16 cellular contexts compared by ENCODE assay signal in genomic region chr5:40606077-40606765, GRCh38.
DNase-seq lines count a peak whose midpoint lies in the region; ATAC-seq and TF ChIP-seq lines count a peak whose summit lies in the region.
"Had no signal": no experiment of that assay in that cellular context is flagged by ENCODE, and none has a peak within 500 bp of the region (broad histone marks: within the 10 kb centered on the region; RNA-seq: fewer than 3 reads in every experiment).

No MANE protein-coding gene starts in this region.

- H3K4me3 Mint-ChIP-seq in stimulated activated naive B cell treated with anti-CD40 and anti-IgM and Interleukin-4, amounts not matched to agents 10 μg/mL and 1 μg/mL and 100 μg/mL, for 72 hours: peak overlapping the region; percentile 18 to 27

- peaks cover 0 to 3% of the 10 kb centered on the region in 2 donors for H3K36me3 Mint-ChIP-seq in stimulated activated naive B cell treated with anti-CD40 and anti-IgM and Interleukin-4, amounts not matched to agents 10 μg/mL and 1 μg/mL and 100 μg/mL, for 72 hours

- H3K9me3 Mint-ChIP-seq in stimulated activated naive B cell treated with anti-CD40 and anti-IgM and Interleukin-4, amounts not matched to agents 10 μg/mL and 1 μg/mL and 100 μg/mL, for 72 hours: peaks cover 3 to 8% of the 10 kb centered on the region in 2 donors

- no peaks in the 10 kb centered on the region for H3K36me3 ChIP-seq in heart right ventricle
- H3K36me3 ChIP-seq: right atrium auricular region had no signal

- peaks cover 26 to 57% of the 10 kb centered on the region in 2 donors for H3K4me1 Mint-ChIP-seq in stimulated activated naive B cell treated with anti-CD40 and anti-IgM and Interleukin-4, amounts not matched to agents 10 μg/mL and 1 μg/mL and 100 μg/mL, for 72 hours

- H3K9me3 ChIP-seq in heart right ventricle: no peaks in the 10 kb centered on the region
- H3K9me3 ChIP-seq: right atrium auricular region had no signal

- TF ChIP-seq CTCF in heart right ventricle (IDR thresholded peaks at IDR 0.05): no peak

- H3K27ac Mint-ChIP-seq in stimulated activated naive B cell treated with anti-CD40 and anti-IgM and Interleukin-4, amounts not matched to agents 10 μg/mL and 1 μg/mL and 100 μg/mL, for 72 hours: peak overlapping the region; percentile 74

- H3K4me3 ChIP-seq in heart right ventricle: peak overlapping the region in 1 of 10 donors; percentile 4
- H3K4me3 ChIP-seq: right atrium auricular region had no signal

- no peaks in the 10 kb centered on the region for H3K27me3 Mint-ChIP-seq in stimulated activated naive B cell treated with anti-CD40 and anti-IgM and Interleukin-4, amounts not matched to agents 10 μg/mL and 1 μg/mL and 100 μg/mL, for 72 hours

- H3K4me1 ChIP-seq in heart right ventricle: peaks cover 0 to 26% (median 5%) of the 10 kb centered on the region in 9 donors
- H3K4me1 ChIP-seq: right atrium auricular region had no signal

- peak; percentile 33 for DNase-seq in Right ventricle myocardium superior
- no peak for DNase-seq in heart right ventricle
- DNase-seq in NAMALWA (ENCODE audit: low spot score): peak; percentile 46
- peak; percentile 2 for DNase-seq in dermis blood vessel endothelial cell
- DNase-seq in stimulated activated naive B cell treated with anti-CD40 and anti-IgM and Interleukin-4, amounts not matched to agents 10 μg/mL and 1 μg/mL and 100 μg/mL, for 72 hours: no peak
- DNase-seq in NCI-H510A treated with DMSO at 0.1 percent for 48 hours (lab: John Stamatoyannopoulos, UW): no peak
- DNase-seq: activated CD4-positive, alpha-beta T cell treated with anti-CD3 and anti-CD28 coated beads for 1 hour; activated gamma-delta T cell treated with Interleukin-2 at 50 U/mL for 16 hours; islet precursor cell; Karpas-422; NCI-H2081 treated with DMSO at 0.1 percent for 48 hours; NK-92 treated with Interleukin-12 subunit alpha and Interleukin-12 subunit beta, amount 100 ng/mL, for 24 hours; stimulated activated CD4-positive, alpha-beta T cell treated with anti-CD3 and anti-CD28 coated beads, Interleukin-4, amount 100 ng/mL, for 24 hours had no signal

- intact Hi-C loops in Right ventricle myocardium superior (cut with DNase I) (no loop called here), heart right ventricle (cut with DNase I) (no loop called here)

- 59 to 70% methylated on average over 11 of the region's 11 CpGs for WGBS in heart right ventricle, 2 donors

- no peaks in the 10 kb centered on the region for H3K27me3 ChIP-seq in heart right ventricle
- H3K27me3 ChIP-seq: right atrium auricular region had no signal

- ATAC-seq in Right ventricle myocardium superior (ENCODE audit: poor library complexity) (no peak), heart right ventricle (no peak), HG03469 (IDR thresholded peaks at IDR 0.05; ENCODE audit: unreplicated experiment) (no peak), GM19035 (IDR thresholded peaks at IDR 0.05; ENCODE audit: unreplicated experiment) (no peak)
- no peak for ATAC-seq in stimulated activated naive B cell treated with anti-CD40 and anti-IgM and Interleukin-4, amounts not matched to agents 10 μg/mL and 1 μg/mL and 100 μg/mL, for 72 hours (replicated peaks)

- peak overlapping the region in 3 of 10 donors; percentile 9 to 74 (median 44) for H3K27ac ChIP-seq in heart right ventricle
- H3K27ac ChIP-seq: right atrium auricular region had no signal

Comparison
In these comparisons a context has a peak if more than half of its experiments do, and no peak if none do; other contexts are left out.
1. DNase-seq: peak in Right ventricle myocardium superior (single experiment), NAMALWA (single experiment) and dermis blood vessel endothelial cell (single experiment); none in heart right ventricle (0 of 2), stimulated activated naive B cell treated with anti-CD40 and anti-IgM and Interleukin-4, amounts not matched to agents 10 μg/mL and 1 μg/mL and 100 μg/mL, for 72 hours (single experiment) and NCI-H510A treated with DMSO at 0.1 percent for 48 hours (single experiment).